In genomic region chr20:10731190-10731955, GRCh38 we compare ENCODE assay signal across 19 cellular contexts. TPM values are rescaled to one million over a fixed set of nuclear protein-coding genes. Genes with fewer than 3 reads are reported as not detected.
DNase-seq lines count a peak whose midpoint lies in the region; ATAC-seq, FAIRE-seq and TF ChIP-seq lines count a peak whose summit lies in the region.
"Had no signal": no experiment of that assay in that cellular context is flagged by ENCODE, and none has a peak within 500 bp of the region (broad histone marks: within the 10 kb centered on the region; RNA-seq: fewer than 3 reads in every experiment).

No MANE protein-coding gene starts in this region.

- H3K27me3 Mint-ChIP-seq in astrocyte (ENCODE audit: low read depth, unreplicated experiment) (no peaks in the 10 kb centered on the region), T-cell (peaks cover 0 to 5% of the 10 kb centered on the region in 2 donors)

- H3K9ac ChIP-seq in astrocyte (ENCODE audit: low read length), result no peak overlapping the region

- H3K27ac Mint-ChIP-seq in astrocyte (ENCODE audit: unreplicated experiment) (no peak overlapping the region), T-cell (no peak overlapping the region)
- H3K27ac Mint-ChIP-seq: GM23338; T-helper 1 cell treated with Interleukin-12 subunit alpha and Interleukin-12 subunit beta and Interleukin-4 antibody, amounts not matched to agents 30 μg/mL and 1 μg/mL, for 36 hours had no signal

- CTCF ChIA-PET in T-cell (lab: Charles Lee), result interaction anchor here in 1 of 2 donors (0.6 kb wide), 1 partner anchor 384 kb away, joined by 5 read pairs; no protein-coding TSS in a partner anchor

- H3K36me3 ChIP-seq in astrocyte (ENCODE audit: insufficient read depth, low read length), result no peaks in the 10 kb centered on the region
- H3K36me3 ChIP-seq: heart left ventricle, transverse colon had no signal

- H3K79me2 ChIP-seq in astrocyte (ENCODE audit: insufficient read depth, low read length), result no peaks in the 10 kb centered on the region

- no peaks in the 10 kb centered on the region for H3K27me3 ChIP-seq in astrocyte (ENCODE audit: insufficient read depth, low read length)
- H3K27me3 ChIP-seq: heart left ventricle, transverse colon had no signal

- no peak overlapping the region for H3K4me3 Mint-ChIP-seq in astrocyte (ENCODE audit: unreplicated experiment)
- H3K4me3 Mint-ChIP-seq in T-cell, result no peak overlapping the region
- H3K4me3 Mint-ChIP-seq: GM23338; T-helper 1 cell treated with Interleukin-12 subunit alpha and Interleukin-12 subunit beta and Interleukin-4 antibody, amounts not matched to agents 30 μg/mL and 1 μg/mL, for 36 hours had no signal

- H3K4me1 ChIP-seq in astrocyte (ENCODE audit: insufficient read depth, low read length), result peaks cover 15% of the 10 kb centered on the region

- ATAC-seq in T-cell (replicated peaks in 1 of 4) (no peak), GM21360 (IDR thresholded peaks at IDR 0.05; ENCODE audit: unreplicated experiment) (no peak)
- ATAC-seq: GM23338, left colon had no signal

- no peaks in the 10 kb centered on the region for H4K20me1 ChIP-seq in astrocyte (ENCODE audit: insufficient read depth, low read length)

- H3K4me1 Mint-ChIP-seq in astrocyte (ENCODE audit: low read depth, unreplicated experiment) (peaks cover 8% of the 10 kb centered on the region), T-cell (no peaks in the 10 kb centered on the region)

- H3K4me3 ChIP-seq in astrocyte (ENCODE audit: insufficient read depth, low read depth, low read length), result no peak overlapping the region
- H3K4me3 ChIP-seq: GM23338, heart left ventricle, transverse colon had no signal

- no peak for TF ChIP-seq CTCF in astrocyte (IDR thresholded peaks at IDR 0.05; ENCODE audit: insufficient read depth, low read depth, low read length)

- H3K9me3 Mint-ChIP-seq in astrocyte (ENCODE audit: unreplicated experiment), result peaks cover 11% of the 10 kb centered on the region
- peaks cover 0 to 12% (median 0%) of the 10 kb centered on the region in 3 donors for H3K9me3 Mint-ChIP-seq in T-cell
- H3K9me3 Mint-ChIP-seq: GM23338 had no signal

- no peak overlapping the region for H3K27ac ChIP-seq in astrocyte (ENCODE audit: low read depth, low read length)
- H3K27ac ChIP-seq: heart left ventricle, transverse colon had no signal

- POLR2A ChIA-PET in T-cell (lab: Charles Lee), result no interaction called here

- peak overlapping the region; percentile 34 for H3K4me2 ChIP-seq in astrocyte (ENCODE audit: low read length)
- H3K4me2 ChIP-seq: GM23338 had no signal

- H3K9me3 ChIP-seq in astrocyte (ENCODE audit: insufficient read depth, low read depth, low read length), result no peaks in the 10 kb centered on the region
- H3K9me3 ChIP-seq: transverse colon had no signal

- H2AFZ ChIP-seq in astrocyte (ENCODE audit: low read depth, low read length), result peak overlapping the region; percentile 43
- H2AFZ ChIP-seq: GM23338 had no signal

- peak; percentile 43 for DNase-seq in COLO829 (ENCODE audit: low spot score)
- DNase-seq in LHCN-M2 (ENCODE audit: low read depth), result peak; percentile 69
- peak; percentile 78 for DNase-seq in astrocyte (ENCODE audit: low read depth)
- peak; percentile 42 for DNase-seq in iris pigment epithelial cell (ENCODE audit: low read depth)
- DNase-seq in NCI-H510A (lab: John Stamatoyannopoulos, UW), result no peak
- no peak for DNase-seq in T-cell
- DNase-seq in activated CD4-positive, alpha-beta T cell treated with anti-CD3 and anti-CD28 coated beads, Interleukin-2, amount 50 U/mL, for 48 hours, result no peak
- DNase-seq: activated CD4-positive, alpha-beta T cell treated with anti-CD3 and anti-CD28 coated beads for 4 hours; activated T-cell treated with anti-CD3 and anti-CD28 coated beads, Interleukin-2, amount 50 U/mL, for 48 hours; amniotic stem cell; DND-41; left colon; transverse colon had no signal

- no peak for FAIRE-seq in astrocyte (lab: Jason Lieb, UNC)
- FAIRE-seq: GM12892, GM19239 had no signal

- peaks cover 3% of the 10 kb centered on the region for H3K36me3 Mint-ChIP-seq in astrocyte (ENCODE audit: low read depth, unreplicated experiment)
- H3K36me3 Mint-ChIP-seq in T-cell, result no peaks in the 10 kb centered on the region

RNA-seq across cellular contexts. Expression of gene JAG1, which starts 57.6 kb away (rescaled TPM):
- total RNA-seq in LHCN-M2 (2014; rRNA removed) (6.2 and 8.3 TPM in 2 replicates), astrocyte (278 and 380 TPM in 2 replicates), T-cell (1 to 10 TPM in 1 of 5 donors, under 1 TPM in 4; 0.12 to 1.1 (median 0.56) TPM)
- polyA plus RNA-seq in LHCN-M2 (2012), result 3.7 TPM

Comparison
In these comparisons a context has a peak if more than half of its experiments do, and no peak if none do; other contexts are left out.
1. DNase-seq: peak in COLO829 (single experiment), LHCN-M2 (single experiment), astrocyte (single experiment) and iris pigment epithelial cell (single experiment); none in NCI-H510A (single experiment), T-cell (0 of 34) and activated CD4-positive, alpha-beta T cell treated with anti-CD3 and anti-CD28 coated beads, Interleukin-2, amount 50 U/mL, for 48 hours (0 of 2).
2. RNA of gene JAG1, which starts 57.6 kb away (total RNA-seq): 278 to 380 TPM in astrocyte; 6.2 to 8.3 TPM in LHCN-M2 and 0.12 to 1.1 TPM in T-cell; every median in the first group is over 10 times any median in the second.